ENCODE assay signal across 12 cellular contexts in the genomic region with DNA sequence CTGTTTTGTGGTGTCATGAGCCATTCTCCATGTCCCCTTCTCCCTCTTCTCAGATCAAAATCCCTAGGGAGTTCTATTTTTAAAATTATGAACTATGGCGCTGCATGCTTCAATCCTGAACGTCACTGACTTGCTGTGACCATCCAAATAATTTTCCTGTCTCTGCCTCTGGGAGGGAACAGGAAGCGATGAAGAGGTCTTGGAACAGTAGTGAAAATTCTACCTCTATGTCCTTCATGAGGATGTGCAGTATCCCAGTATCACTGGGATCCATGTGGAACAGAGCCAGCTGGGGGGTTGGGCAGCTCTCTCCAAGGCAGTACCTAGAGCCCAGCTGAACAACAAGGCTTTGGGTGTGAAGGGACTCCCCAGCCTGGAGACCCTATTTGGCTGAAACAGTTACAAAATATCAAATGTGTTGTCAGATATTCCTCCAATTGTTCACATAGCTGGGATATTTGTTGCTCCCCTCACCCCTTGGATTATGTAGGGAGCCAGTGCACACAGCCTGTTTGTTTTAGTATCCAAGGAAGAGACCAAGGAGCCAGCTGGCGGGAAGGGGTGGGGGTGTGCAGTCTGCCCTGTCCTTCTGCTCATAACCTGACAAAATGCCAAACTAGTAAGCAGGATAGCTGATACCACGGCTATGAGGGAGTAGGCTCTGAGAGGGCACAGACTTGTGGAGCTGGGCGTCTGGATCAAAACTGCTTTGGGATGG. TPM values are rescaled to one million over a fixed set of nuclear protein-coding genes. Genes with fewer than 3 reads are reported as not detected.
DNase-seq lines count a peak whose midpoint lies in the region; ATAC-seq and TF ChIP-seq lines count a peak whose summit lies in the region.
"Had no signal": no experiment of that assay in that cellular context is flagged by ENCODE, and none has a peak within 500 bp of the region (broad histone marks: within the 10 kb centered on the region; RNA-seq: fewer than 3 reads in every experiment).

No MANE protein-coding gene starts in this region.

- DNase-seq in HFFc6 (peak; percentile 49), WTC11 (ENCODE audit: low spot score) (no peak), left ventricle myocardium inferior (peak; percentile 43), NCI-H146 treated with DMSO at 0.1 percent for 48 hours (lab: John Stamatoyannopoulos, UW; ENCODE audit: unreplicated experiment) (no peak)
- DNase-seq: GOT3; natural killer cell; stimulated activated naive CD4-positive, alpha-beta T cell treated with Interleukin-2 at 50 U/mL for 16 hours had no signal

- TF ChIP-seq CTCF in HFFc6 (IDR thresholded peaks at IDR 0.05) (no peak), WTC11 (IDR thresholded peaks at IDR 0.05) (no peak), left ventricle myocardium inferior (IDR thresholded peaks at IDR 0.05; ENCODE audit: borderline replicate concordance) (no peak)

- peak overlapping the region; percentile 47 for H3K9ac ChIP-seq in skeletal muscle satellite cell (ENCODE audit: low read depth, low read length)

- H3K36me3 Mint-ChIP-seq in HFFc6 (ENCODE audit: low read depth): peaks cover 6% of the 10 kb centered on the region; the same call in 1 of the 2 replicates
- H3K36me3 Mint-ChIP-seq in WTC11: peaks cover 22% of the 10 kb centered on the region

- H3K27ac ChIP-seq in left ventricle myocardium inferior (replicated peaks): peak overlapping the region; percentile 84

- H3K4me1 Mint-ChIP-seq in HFFc6 (ENCODE audit: low read depth): peaks cover 20% of the 10 kb centered on the region
- H3K4me1 Mint-ChIP-seq in WTC11: peaks cover 2% of the 10 kb centered on the region; the same call in 1 of the 2 replicates
- H3K4me1 Mint-ChIP-seq: central memory CD8-positive, alpha-beta T cell had no signal

- H3K36me3 ChIP-seq in left ventricle myocardium inferior (peaks cover 39% of the 10 kb centered on the region), skeletal muscle satellite cell (ENCODE audit: insufficient read depth, low read length) (peaks cover 19% of the 10 kb centered on the region)

- H3K9me3 Mint-ChIP-seq in HFFc6: no peaks in the 10 kb centered on the region
- no peaks in the 10 kb centered on the region for H3K9me3 Mint-ChIP-seq in WTC11
- H3K9me3 Mint-ChIP-seq: central memory CD8-positive, alpha-beta T cell; natural killer cell had no signal

- H3K27me3 Mint-ChIP-seq in HFFc6 (ENCODE audit: insufficient read depth) (no peaks in the 10 kb centered on the region; the same call in 1 of the 2 replicates), WTC11 (ENCODE audit: low read depth) (peaks cover 1% of the 10 kb centered on the region; the same call in 1 of the 2 replicates)
- H3K27me3 Mint-ChIP-seq: central memory CD8-positive, alpha-beta T cell had no signal

- POLR2A ChIA-PET in WTC11 (lab: Charles Lee): no interaction called here

- intact Hi-C loops in left ventricle myocardium inferior (cut with micrococcal nuclease): no loop called here

- H3K4me1 ChIP-seq in left ventricle myocardium inferior (peaks cover 19% of the 10 kb centered on the region), skeletal muscle satellite cell (ENCODE audit: control insufficient read depth, insufficient read depth, low read length) (peaks cover 13% of the 10 kb centered on the region)

- ATAC-seq in WTC11 (no peak), HG03565 (IDR thresholded peaks at IDR 0.05; ENCODE audit: unreplicated experiment) (no peak), HG02973 (IDR thresholded peaks at IDR 0.05; ENCODE audit: unreplicated experiment) (no peak), HG03196 (IDR thresholded peaks at IDR 0.05; ENCODE audit: unreplicated experiment) (no peak)
- ATAC-seq: natural killer cell had no signal

- CTCF ChIA-PET in WTC11 (lab: Charles Lee): no interaction called here

- no peak overlapping the region for H3K4me3 Mint-ChIP-seq in HFFc6
- H3K4me3 Mint-ChIP-seq in WTC11: no peak overlapping the region
- H3K4me3 Mint-ChIP-seq: central memory CD8-positive, alpha-beta T cell; natural killer cell had no signal

- H3K4me3 ChIP-seq in left ventricle myocardium inferior: peak overlapping the region; percentile 4
- H3K4me3 ChIP-seq in skeletal muscle satellite cell (ENCODE audit: low read length): peak overlapping the region; percentile 29

- H3K27ac Mint-ChIP-seq in HFFc6 (peak overlapping the region; percentile 61), WTC11 (0 out of 2 replicates have a peak overlapping the region, but pooled peaks have one; percentile 16)
- H3K27ac Mint-ChIP-seq: natural killer cell had no signal

- H3K9me3 ChIP-seq in left ventricle myocardium inferior (replicated peaks): no peaks in the 10 kb centered on the region
- no peaks in the 10 kb centered on the region for H3K9me3 ChIP-seq in skeletal muscle satellite cell (replicated peaks; ENCODE audit: low read length)

- peak overlapping the region; percentile 35 for H3K4me2 ChIP-seq in skeletal muscle satellite cell (ENCODE audit: low read length)

- H3K27me3 ChIP-seq in left ventricle myocardium inferior (ENCODE audit: low read depth): no peaks in the 10 kb centered on the region
- H3K27me3 ChIP-seq in skeletal muscle satellite cell (ENCODE audit: control insufficient read depth, insufficient read depth, low read length): no peaks in the 10 kb centered on the region

TF ChIP-seq in WTC11, 78 proteins besides CTCF, POLR2A, EP300 and RAD21 (continues in another document):
- TF ChIP-seq NFATC4 (CRISPR knock-in tag; IDR thresholded peaks at IDR 0.05) (no peak), ETV6 (CRISPR knock-in tag; IDR thresholded peaks at IDR 0.05) (no peak), NFE2L1 (CRISPR knock-in tag; IDR thresholded peaks at IDR 0.05) (no peak), MXD4 (CRISPR knock-in tag; IDR thresholded peaks at IDR 0.05; ENCODE audit: borderline replicate concordance) (no peak)
- TF ChIP-seq, protein P1, sequence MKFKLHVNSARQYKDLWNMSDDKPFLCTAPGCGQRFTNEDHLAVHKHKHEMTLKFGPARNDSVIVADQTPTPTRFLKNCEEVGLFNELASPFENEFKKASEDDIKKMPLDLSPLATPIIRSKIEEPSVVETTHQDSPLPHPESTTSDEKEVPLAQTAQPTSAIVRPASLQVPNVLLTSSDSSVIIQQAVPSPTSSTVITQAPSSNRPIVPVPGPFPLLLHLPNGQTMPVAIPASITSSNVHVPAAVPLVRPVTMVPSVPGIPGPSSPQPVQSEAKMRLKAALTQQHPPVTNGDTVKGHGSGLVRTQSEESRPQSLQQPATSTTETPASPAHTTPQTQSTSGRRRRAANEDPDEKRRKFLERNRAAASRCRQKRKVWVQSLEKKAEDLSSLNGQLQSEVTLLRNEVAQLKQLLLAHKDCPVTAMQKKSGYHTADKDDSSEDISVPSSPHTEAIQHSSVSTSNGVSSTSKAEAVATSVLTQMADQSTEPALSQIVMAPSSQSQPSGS (CRISPR knock-in tag; IDR thresholded peaks at IDR 0.05; ENCODE audit: borderline replicate concordance, low read depth): no peak
- TF ChIP-seq, protein P2, sequence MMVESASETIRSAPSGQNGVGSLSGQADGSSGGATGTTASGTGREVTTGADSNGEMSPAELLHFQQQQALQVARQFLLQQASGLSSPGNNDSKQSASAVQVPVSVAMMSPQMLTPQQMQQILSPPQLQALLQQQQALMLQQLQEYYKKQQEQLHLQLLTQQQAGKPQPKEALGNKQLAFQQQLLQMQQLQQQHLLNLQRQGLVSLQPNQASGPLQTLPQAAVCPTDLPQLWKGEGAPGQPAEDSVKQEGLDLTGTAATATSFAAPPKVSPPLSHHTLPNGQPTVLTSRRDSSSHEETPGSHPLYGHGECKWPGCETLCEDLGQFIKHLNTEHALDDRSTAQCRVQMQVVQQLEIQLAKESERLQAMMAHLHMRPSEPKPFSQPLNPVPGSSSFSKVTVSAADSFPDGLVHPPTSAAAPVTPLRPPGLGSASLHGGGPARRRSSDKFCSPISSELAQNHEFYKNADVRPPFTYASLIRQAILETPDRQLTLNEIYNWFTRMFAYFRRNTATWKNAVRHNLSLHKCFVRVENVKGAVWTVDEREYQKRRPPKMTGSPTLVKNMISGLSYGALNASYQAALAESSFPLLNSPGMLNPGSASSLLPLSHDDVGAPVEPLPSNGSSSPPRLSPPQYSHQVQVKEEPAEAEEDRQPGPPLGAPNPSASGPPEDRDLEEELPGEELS (CRISPR knock-in tag; IDR thresholded peaks at IDR 0.05): no peak

RNA-seq across cellular contexts. Expression of gene DCLRE1B, which starts 7.6 kb away (rescaled TPM):
- total RNA-seq in HFFc6 (2021; fragmentation: NEBNext Ultra II Directional; extraction: Animal tissue kit (Norgen Biotek cat#: 25700)): 1 to 10 TPM; 5.7 to 9.9 (median 8.8) TPM
- total RNA-seq in WTC11 (2021): 9.4 to 11.1 TPM (median 9.5 TPM) in 3 replicates
- total RNA-seq in left ventricle myocardium inferior: 2.1 TPM
- 5.3 and 8.3 TPM in 2 replicates for total RNA-seq in skeletal muscle satellite cell (2012; rRNA removed)

RNA-seq across cellular contexts. Expression of gene AP4B1, which starts 8.2 kb away (rescaled TPM):
- total RNA-seq in HFFc6 (2021; fragmentation: NEBNext Ultra II Directional; extraction: Animal tissue kit (Norgen Biotek cat#: 25700)): 10 to 100 TPM; 12.6 to 14.0 (median 13.3) TPM
- total RNA-seq in WTC11 (2021) (10.6 to 14.2 TPM (median 13.6 TPM) in 3 replicates), left ventricle myocardium inferior (11.8 TPM)
- 17.7 and 19.7 TPM in 2 replicates for total RNA-seq in skeletal muscle satellite cell (2012; rRNA removed)

RNA-seq across cellular contexts. Expression of gene HIPK1, which starts 16.4 kb away (rescaled TPM):
- 10 to 100 TPM; 34.6 to 49.1 (median 38.7) TPM for total RNA-seq in HFFc6 (2021; fragmentation: NEBNext Ultra II Directional; extraction: Animal tissue kit (Norgen Biotek cat#: 25700))
- total RNA-seq in WTC11 (2021): 52.2 to 56.9 TPM (median 53.9 TPM) in 3 replicates
- 52.2 TPM for total RNA-seq in left ventricle myocardium inferior
- 10.4 and 16.6 TPM in 2 replicates for total RNA-seq in skeletal muscle satellite cell (2012; rRNA removed)

RNA-seq across cellular contexts. Expression of gene BCL2L15, which starts 25.4 kb away (rescaled TPM):
- total RNA-seq in HFFc6 (2021; fragmentation: NEBNext Ultra II Directional; extraction: Animal tissue kit (Norgen Biotek cat#: 25700)): under 1 TPM in 2 of 6 experiments, not detected in 4; 0.41 to 0.59 TPM
- total RNA-seq in WTC11 (2021) (0.17 to 0.30 TPM (median 0.18 TPM) in 3 replicates), left ventricle myocardium inferior (not detected)
- total RNA-seq in skeletal muscle satellite cell (2012; rRNA removed): 0.22 and 0.25 TPM in 2 replicates

RNA-seq across cellular contexts. Expression of gene PTPN22, which starts 41.2 kb away (rescaled TPM):
- 1 to 10 TPM in 4 of 6 experiments, under 1 TPM in 2; 0.71 to 1.3 (median 1.0) TPM for total RNA-seq in HFFc6 (2021; fragmentation: NEBNext Ultra II Directional; extraction: Animal tissue kit (Norgen Biotek cat#: 25700))
- total RNA-seq in WTC11 (2021): 0.11 to 0.18 TPM in 2 of 3 replicates, not detected in the other
- total RNA-seq in left ventricle myocardium inferior: 0.44 TPM
- total RNA-seq in skeletal muscle satellite cell (2012; rRNA removed): 1.1 and 3.5 TPM in 2 replicates

Comparison
In these comparisons a context has a peak if more than half of its experiments do, and no peak if none do; other contexts are left out.
1. DNase-seq: peak in HFFc6 (single experiment) and left ventricle myocardium inferior (single experiment); none in WTC11 (single experiment) and NCI-H146 treated with DMSO at 0.1 percent for 48 hours (single experiment).